35 cellular contexts compared by ENCODE assay signal in the genomic region with DNA sequence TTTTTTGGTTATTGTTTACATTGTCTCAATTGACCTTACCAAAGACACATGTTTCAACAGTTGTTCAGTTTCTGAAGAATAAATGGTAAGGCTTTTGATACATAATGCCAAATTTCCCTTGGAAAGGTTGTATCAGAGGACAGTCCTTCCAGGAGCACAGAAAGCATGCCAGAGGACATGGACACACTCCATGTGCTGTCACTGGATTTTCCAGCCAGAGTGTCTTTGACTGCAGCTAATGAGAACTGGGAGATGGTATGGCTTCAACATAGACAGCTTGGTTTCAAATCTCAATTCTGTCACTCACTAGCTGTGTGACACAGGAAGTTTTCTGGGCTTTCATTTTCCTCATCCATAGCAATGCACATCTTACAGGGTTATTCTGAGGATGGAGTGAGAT. TPM values are rescaled to one million over a fixed set of nuclear protein-coding genes. Genes with fewer than 3 reads are reported as not detected.
"Had no signal": no experiment of that assay in that cellular context is flagged by ENCODE, and none has a peak within 500 bp of the region (broad histone marks: within the 10 kb centered on the region; RNA-seq: fewer than 3 reads in every experiment).

No MANE protein-coding gene starts in this region.

- H3K36me3 ChIP-seq: ascending aorta, cardiac muscle cell had no signal

- H3K27me3 ChIP-seq: ascending aorta, cardiac muscle cell had no signal

- H3K4me1 ChIP-seq: ascending aorta had no signal

- H3K4me3 ChIP-seq: ascending aorta, cardiac muscle cell had no signal

- H3K9me3 ChIP-seq: ascending aorta had no signal

- H3K36me3 Mint-ChIP-seq: activated CD4-positive, alpha-beta memory T cell treated with anti-CD3 and anti-CD28 coated beads for 36 hours; activated CD8-positive, alpha-beta memory T cell treated with anti-CD3 and anti-CD28 coated beads, Interleukin-2, amount 10 ng/mL, durations not matched to agents 7 days and 5 days; activated naive CD4-positive, alpha-beta T cell treated with anti-CD3 and anti-CD28 coated beads, Interleukin-2, amount 10 ng/mL, durations not matched to agents 7 days and 5 days; activated naive CD4-positive, alpha-beta T cell treated with anti-CD3 and anti-CD28 coated beads, Interleukin-2, amount 50 U/mL, for 24 hours; activated naive CD8-positive, alpha-beta T cell; activated naive CD8-positive, alpha-beta T cell treated with anti-CD3 and anti-CD28 coated beads, Interleukin-2, amount 10 ng/mL, durations not matched to agents 7 days and 5 days; brain had no signal

- H3K27ac ChIP-seq: ascending aorta, cardiac muscle cell, VCaP had no signal

- H3K27me3 Mint-ChIP-seq: activated B cell treated with CpG ODN at 0.5 μM for 24 hours; activated CD4-positive, alpha-beta memory T cell treated with anti-CD3 and anti-CD28 coated beads for 36 hours; activated CD4-positive, alpha-beta T cell treated with anti-CD3 and anti-CD28 coated beads, Interleukin-2, amount 10 ng/mL, durations not matched to agents 24 days and 14 days; activated CD8-positive, alpha-beta memory T cell treated with anti-CD3 and anti-CD28 coated beads, Interleukin-2, amount 10 ng/mL, durations not matched to agents 7 days and 5 days; activated CD8-positive, alpha-beta T cell treated with anti-CD3 and anti-CD28 coated beads for 36 hours; activated naive CD4-positive, alpha-beta T cell treated with anti-CD3 and anti-CD28 coated beads, Interleukin-2, amount 10 ng/mL, durations not matched to agents 7 days and 5 days; activated naive CD4-positive, alpha-beta T cell treated with anti-CD3 and anti-CD28 coated beads, Interleukin-2, amount 50 U/mL, for 24 hours; activated naive CD8-positive, alpha-beta T cell treated with anti-CD3 and anti-CD28 coated beads, Interleukin-2, amount 10 ng/mL, durations not matched to agents 7 days and 5 days; activated naive CD8-positive, alpha-beta T cell treated with anti-CD3 and anti-CD28 coated beads, Interleukin-2, amount 50 U/mL, for 24 hours; activated T-cell treated with anti-CD3 and anti-CD28 coated beads, Interleukin-2, amount 50 U/mL, for 24 hours; brain had no signal

- H3K4me1 Mint-ChIP-seq: activated B cell treated with CpG ODN at 0.5 μM for 24 hours; activated CD4-positive, alpha-beta T cell treated with anti-CD3 and anti-CD28 coated beads, Interleukin-2, amount 10 ng/mL, durations not matched to agents 24 days and 14 days; activated CD8-positive, alpha-beta memory T cell treated with anti-CD3 and anti-CD28 coated beads, Interleukin-2, amount 10 ng/mL, durations not matched to agents 7 days and 5 days; activated naive CD4-positive, alpha-beta T cell treated with anti-CD3 and anti-CD28 coated beads, Interleukin-2, amount 10 ng/mL, durations not matched to agents 7 days and 5 days; activated naive CD4-positive, alpha-beta T cell treated with anti-CD3 and anti-CD28 coated beads, Interleukin-2, amount 50 U/mL, for 24 hours; activated naive CD8-positive, alpha-beta T cell treated with anti-CD3 and anti-CD28 coated beads, Interleukin-2, amount 10 ng/mL, durations not matched to agents 7 days and 5 days; activated naive CD8-positive, alpha-beta T cell treated with anti-CD3 and anti-CD28 coated beads, Interleukin-2, amount 50 U/mL, for 24 hours; brain had no signal

- H3K4me3 Mint-ChIP-seq: activated B cell treated with CpG ODN at 0.5 μM for 24 hours; activated CD4-positive, alpha-beta memory T cell treated with anti-CD3 and anti-CD28 coated beads for 36 hours; activated CD4-positive, alpha-beta T cell treated with anti-CD3 and anti-CD28 coated beads, Interleukin-2, amount 10 ng/mL, durations not matched to agents 24 days and 14 days; activated CD8-positive, alpha-beta memory T cell treated with anti-CD3 and anti-CD28 coated beads, Interleukin-2, amount 10 ng/mL, durations not matched to agents 7 days and 5 days; activated CD8-positive, alpha-beta T cell treated with anti-CD3 and anti-CD28 coated beads for 36 hours; activated naive CD4-positive, alpha-beta T cell treated with anti-CD3 and anti-CD28 coated beads, Interleukin-2, amount 10 ng/mL, durations not matched to agents 7 days and 5 days; activated naive CD4-positive, alpha-beta T cell treated with anti-CD3 and anti-CD28 coated beads, Interleukin-2, amount 50 U/mL, for 24 hours; activated naive CD8-positive, alpha-beta T cell; activated naive CD8-positive, alpha-beta T cell treated with anti-CD3 and anti-CD28 coated beads, Interleukin-2, amount 10 ng/mL, durations not matched to agents 7 days and 5 days; activated naive CD8-positive, alpha-beta T cell treated with anti-CD3 and anti-CD28 coated beads, Interleukin-2, amount 50 U/mL, for 24 hours; activated T-cell treated with anti-CD3 and anti-CD28 coated beads, Interleukin-2, amount 50 U/mL, for 24 hours; brain; T-helper 1 cell treated with Interleukin-12 subunit alpha and Interleukin-12 subunit beta and Interleukin-4 antibody, amounts not matched to agents 30 μg/mL and 1 μg/mL, for 36 hours; T-helper 2 cell treated with Interferon-gamma antibody and Interleukin-4, amounts not matched to agents 5 μg/mL and 100 μg/mL, for 36 hours had no signal

- H3K27ac Mint-ChIP-seq: activated B cell treated with CpG ODN at 0.5 μM for 24 hours; activated CD4-positive, alpha-beta memory T cell treated with anti-CD3 and anti-CD28 coated beads for 36 hours; activated CD4-positive, alpha-beta T cell treated with anti-CD3 and anti-CD28 coated beads, Interleukin-2, amount 10 ng/mL, durations not matched to agents 24 days and 14 days; activated CD8-positive, alpha-beta memory T cell treated with anti-CD3 and anti-CD28 coated beads, Interleukin-2, amount 10 ng/mL, durations not matched to agents 7 days and 5 days; activated CD8-positive, alpha-beta T cell treated with anti-CD3 and anti-CD28 coated beads for 36 hours; activated naive CD4-positive, alpha-beta T cell treated with anti-CD3 and anti-CD28 coated beads, Interleukin-2, amount 10 ng/mL, durations not matched to agents 7 days and 5 days; activated naive CD4-positive, alpha-beta T cell treated with anti-CD3 and anti-CD28 coated beads, Interleukin-2, amount 50 U/mL, for 24 hours; activated naive CD8-positive, alpha-beta T cell; activated naive CD8-positive, alpha-beta T cell treated with anti-CD3 and anti-CD28 coated beads, Interleukin-2, amount 10 ng/mL, durations not matched to agents 7 days and 5 days; activated naive CD8-positive, alpha-beta T cell treated with anti-CD3 and anti-CD28 coated beads, Interleukin-2, amount 50 U/mL, for 24 hours; activated T-cell treated with anti-CD3 and anti-CD28 coated beads, Interleukin-2, amount 50 U/mL, for 24 hours; activated T-helper 2 cell treated with anti-CD3 and anti-CD28 coated beads, Interferon-gamma antibody, Interleukin-2, Interleukin-4, amounts not matched to agents 10 μg/mL and 5 μg/mL and 100 μg/mL, durations not matched to agents 14 hours and 24 hours and 36 hours; T-helper 1 cell treated with Interleukin-12 subunit alpha and Interleukin-12 subunit beta and Interleukin-4 antibody, amounts not matched to agents 30 μg/mL and 1 μg/mL, for 36 hours; T-helper 2 cell treated with Interferon-gamma antibody and Interleukin-4, amounts not matched to agents 5 μg/mL and 100 μg/mL, for 36 hours had no signal

- ATAC-seq: activated CD8-positive, alpha-beta memory T cell treated with anti-CD3 and anti-CD28 coated beads, Interleukin-2, amount 10 ng/mL, durations not matched to agents 7 days and 5 days; activated CD8-positive, alpha-beta T cell treated with anti-CD3 and anti-CD28 coated beads for 36 hours; activated naive CD8-positive, alpha-beta T cell treated with anti-CD3 and anti-CD28 coated beads, Interleukin-2, amount 50 U/mL, for 24 hours had no signal

- H3K9me3 Mint-ChIP-seq: activated B cell treated with CpG ODN at 0.5 μM for 24 hours; activated CD4-positive, alpha-beta memory T cell treated with anti-CD3 and anti-CD28 coated beads for 36 hours; activated CD4-positive, alpha-beta T cell treated with anti-CD3 and anti-CD28 coated beads, Interleukin-2, amount 10 ng/mL, durations not matched to agents 24 days and 14 days; activated CD8-positive, alpha-beta T cell treated with anti-CD3 and anti-CD28 coated beads for 36 hours; activated naive CD4-positive, alpha-beta T cell treated with anti-CD3 and anti-CD28 coated beads, Interleukin-2, amount 10 ng/mL, durations not matched to agents 7 days and 5 days; activated naive CD4-positive, alpha-beta T cell treated with anti-CD3 and anti-CD28 coated beads, Interleukin-2, amount 50 U/mL, for 24 hours; activated naive CD8-positive, alpha-beta T cell treated with anti-CD3 and anti-CD28 coated beads, Interleukin-2, amount 10 ng/mL, durations not matched to agents 7 days and 5 days; activated naive CD8-positive, alpha-beta T cell treated with anti-CD3 and anti-CD28 coated beads, Interleukin-2, amount 50 U/mL, for 24 hours; activated T-cell treated with anti-CD3 and anti-CD28 coated beads, Interleukin-2, amount 50 U/mL, for 24 hours; activated T-helper 2 cell treated with anti-CD3 and anti-CD28 coated beads, Interferon-gamma antibody, Interleukin-2, Interleukin-4, amounts not matched to agents 10 μg/mL and 5 μg/mL and 100 μg/mL, durations not matched to agents 14 hours and 24 hours and 36 hours; T-helper 1 cell treated with Interleukin-12 subunit alpha and Interleukin-12 subunit beta and Interleukin-4 antibody, amounts not matched to agents 30 μg/mL and 1 μg/mL, for 36 hours; T-helper 2 cell treated with Interferon-gamma antibody and Interleukin-4, amounts not matched to agents 5 μg/mL and 100 μg/mL, for 36 hours had no signal

- DNase-seq: activated B cell treated with CpG ODN at 0.5 μM for 24 hours; activated CD4-positive, alpha-beta memory T cell treated with anti-CD3 and anti-CD28 coated beads for 36 hours; activated CD4-positive, alpha-beta T cell treated with anti-CD3 and anti-CD28 coated beads for 4 hours; activated CD4-positive, alpha-beta T cell treated with anti-CD3 and anti-CD28 coated beads, Interleukin-2, amount 10 ng/mL, durations not matched to agents 24 days and 14 days; activated CD4-positive, alpha-beta T cell treated with anti-CD3 and anti-CD28 coated beads, Interleukin-2, amount 50 U/mL, for 1 hour; activated CD4-positive, alpha-beta T cell treated with anti-CD3 and anti-CD28 coated beads, Interleukin-2, amount 50 U/mL, for 4 hours; activated CD4-positive, CD25-positive, alpha-beta regulatory T cell treated with anti-CD3 and anti-CD28 coated beads, Interleukin-2, amount 50 U/mL, for 72 hours; activated CD8-positive, alpha-beta memory T cell treated with anti-CD3 and anti-CD28 coated beads, Interleukin-2, amount 10 ng/mL, durations not matched to agents 7 days and 5 days; activated CD8-positive, alpha-beta memory T cell treated with anti-CD3 and anti-CD28 coated beads, Interleukin-2, amount 50 U/mL, for 48 hours; activated CD8-positive, alpha-beta T cell treated with anti-CD3 and anti-CD28 coated beads for 36 hours; activated effector memory CD4-positive, alpha-beta T cell treated with Interleukin-2 at 50 U/mL for 16 hours; activated gamma-delta T cell; activated naive CD4-positive, alpha-beta T cell treated with anti-CD3 and anti-CD28 coated beads, Interleukin-2, amount 10 ng/mL, durations not matched to agents 7 days and 5 days; activated naive CD4-positive, alpha-beta T cell treated with Interleukin-2 at 50 U/mL for 16 hours; activated naive CD8-positive, alpha-beta T cell treated with anti-CD3 and anti-CD28 coated beads, Interleukin-2, amount 10 ng/mL, durations not matched to agents 7 days and 5 days; activated naive CD8-positive, alpha-beta T cell treated with anti-CD3 and anti-CD28 coated beads, Interleukin-2, amount 50 U/mL, for 24 hours; activated T-cell treated with anti-CD3 and anti-CD28 coated beads, Interleukin-2, amount 50 U/mL, for 24 hours; activated T-cell treated with anti-CD3 and anti-CD28 coated beads, Interleukin-2, amount 50 U/mL, for 48 hours; amygdala; anterior cingulate cortex; central memory CD4-positive, alpha-beta T cell; T-helper 1 cell; T-helper 2 cell; T-helper 9 cell had no signal

- FAIRE-seq: bronchial epithelial cell, TTC549 had no signal

RNA-seq across cellular contexts. Expression of gene NTS, which starts 20.6 kb away (rescaled TPM):
- total RNA-seq: activated B cell treated with CpG ODN at 0.5 μM for 24 hours; activated CD4-positive, alpha-beta memory T cell treated with anti-CD3 and anti-CD28 coated beads for 36 hours; activated CD4-positive, alpha-beta T cell treated with anti-CD3 and anti-CD28 coated beads, Interleukin-2, amount 10 ng/mL, durations not matched to agents 24 days and 14 days; activated CD8-positive, alpha-beta memory T cell treated with anti-CD3 and anti-CD28 coated beads, Interleukin-2, amount 10 ng/mL, durations not matched to agents 7 days and 5 days; activated CD8-positive, alpha-beta T cell treated with anti-CD3 and anti-CD28 coated beads for 36 hours; activated naive CD8-positive, alpha-beta T cell treated with anti-CD3 and anti-CD28 coated beads, Interleukin-2, amount 10 ng/mL, durations not matched to agents 7 days and 5 days; activated T-helper 2 cell treated with anti-CD3 and anti-CD28 coated beads, Interferon-gamma antibody, Interleukin-2, Interleukin-4, amounts not matched to agents 10 μg/mL and 5 μg/mL and 100 μg/mL, durations not matched to agents 14 hours and 24 hours and 36 hours; ascending aorta; bronchial epithelial cell had no signal

RNA-seq across cellular contexts. Expression of gene RASSF9, which starts 58.4 kb away (rescaled TPM):
- total RNA-seq: activated B cell treated with CpG ODN at 0.5 μM for 24 hours; activated CD4-positive, alpha-beta memory T cell treated with anti-CD3 and anti-CD28 coated beads for 36 hours; activated CD4-positive, alpha-beta T cell treated with anti-CD3 and anti-CD28 coated beads, Interleukin-2, amount 10 ng/mL, durations not matched to agents 24 days and 14 days; activated CD8-positive, alpha-beta memory T cell treated with anti-CD3 and anti-CD28 coated beads, Interleukin-2, amount 10 ng/mL, durations not matched to agents 7 days and 5 days; activated CD8-positive, alpha-beta T cell treated with anti-CD3 and anti-CD28 coated beads for 36 hours; activated naive CD8-positive, alpha-beta T cell treated with anti-CD3 and anti-CD28 coated beads, Interleukin-2, amount 10 ng/mL, durations not matched to agents 7 days and 5 days; activated T-helper 2 cell treated with anti-CD3 and anti-CD28 coated beads, Interferon-gamma antibody, Interleukin-2, Interleukin-4, amounts not matched to agents 10 μg/mL and 5 μg/mL and 100 μg/mL, durations not matched to agents 14 hours and 24 hours and 36 hours had no signal
